ENCODE assay signal across 1 cellular context in genomic region chr2:200864206-200864976, GRCh38.
TF ChIP-seq lines count a peak whose summit lies in the region.

TSS of gene CLK1 (minus strand) at chr2:200864658. CDS start at chr2:200861862, 2,796 bp downstream.

TF ChIP-seq in GM12878, 131 proteins besides CTCF, POLR2A, EP300 and RAD21 (continued from another document):
- TF ChIP-seq CREM (IDR thresholded peaks at IDR 0.05; ENCODE audit: low read depth), result peak; percentile 97
- TF ChIP-seq ZNF687 (IDR thresholded peaks at IDR 0.05), result peak; percentile 76
- no peak for TF ChIP-seq PRDM15 (CRISPR knock-in tag; IDR thresholded peaks at IDR 0.05)
- 0 out of 2 replicates have a peak, but pooled peaks have one; percentile 5 for TF ChIP-seq MEF2A (IDR thresholded peaks at IDR 0.05; ENCODE audit: insufficient read depth, low read depth, low read length)
- TF ChIP-seq PAX5 (IDR thresholded peaks at IDR 0.05; ENCODE audit: borderline replicate concordance, low read depth, low read length), result peak; percentile 84
- 0 out of 2 replicates have a peak, but pooled peaks have one; percentile 29 for TF ChIP-seq MTA2 (IDR thresholded peaks at IDR 0.05; ENCODE audit: low read depth)
- no peak for TF ChIP-seq CHD2 (IDR thresholded peaks at IDR 0.05; ENCODE audit: borderline replicate concordance, low read depth, low read length)
- TF ChIP-seq MAX (IDR thresholded peaks at IDR 0.05; ENCODE audit: low read depth, low read length), result peak; percentile 63
- TF ChIP-seq MEF2B (IDR thresholded peaks at IDR 0.05; ENCODE audit: partially characterized antibody, poor library complexity, severe bottlenecking), result peak; percentile 25
- peak; percentile 84 for TF ChIP-seq SMAD1 (IDR thresholded peaks at IDR 0.05; ENCODE audit: low read depth, partially characterized antibody)
- peak; percentile 86 for TF ChIP-seq HSF1 (IDR thresholded peaks at IDR 0.05; ENCODE audit: low read depth, low read length)
- peak; percentile 79; the same call in 1 of the 2 replicates for TF ChIP-seq NR2C1 (IDR thresholded peaks at IDR 0.05)
- TF ChIP-seq GABPA (IDR thresholded peaks at IDR 0.05; ENCODE audit: low read depth), result 0 out of 2 replicates have a peak, but pooled peaks have one; percentile 40
- no peak for TF ChIP-seq RCOR1 (conservative IDR thresholded peaks at IDR 0.05; ENCODE audit: low read depth, low read length)
- peak; percentile 31 for TF ChIP-seq GATAD2B (conservative IDR thresholded peaks at IDR 0.05; ENCODE audit: low read depth)
- TF ChIP-seq ZBED1 (IDR thresholded peaks at IDR 0.05; ENCODE audit: borderline replicate concordance), result 0 out of 2 replicates have a peak, but pooled peaks have one; percentile 21
- no peak for TF ChIP-seq ATF3 (IDR thresholded peaks at IDR 0.05; ENCODE audit: borderline replicate concordance, extremely low read depth, low read depth, low read length)
- TF ChIP-seq MLLT1 (IDR thresholded peaks at IDR 0.05), result peak; percentile 86
- peak; percentile 93; the same call in 1 of the 2 replicates for TF ChIP-seq CHD1 (IDR thresholded peaks at IDR 0.05; ENCODE audit: low read depth, low read length)
- TF ChIP-seq NR2F1 (conservative IDR thresholded peaks at IDR 0.05), result 0 out of 2 replicates have a peak, but pooled peaks have one; percentile 41
- TF ChIP-seq IRF4 (IDR thresholded peaks at IDR 0.05; ENCODE audit: low read depth, low read length), result peak; percentile 34; the same call in 1 of the 2 replicates
- TF ChIP-seq PML (IDR thresholded peaks at IDR 0.05; ENCODE audit: low read length), result peak; percentile 99
- peak; percentile 99 for TF ChIP-seq POLR2AphosphoS5 (IDR thresholded peaks at IDR 0.05; ENCODE audit: low read length)
- 0 out of 2 replicates have a peak, but pooled peaks have one; percentile 48 for TF ChIP-seq ZBTB33 (IDR thresholded peaks at IDR 0.05)
- 0 out of 2 replicates have a peak, but pooled peaks have one; percentile 16 for TF ChIP-seq REST (IDR thresholded peaks at IDR 0.05; ENCODE audit: low read depth, low read length)
- TF ChIP-seq MXI1 (IDR thresholded peaks at IDR 0.05; ENCODE audit: low read depth, low read length), result 0 out of 2 replicates have a peak, but pooled peaks have one; percentile 26
- TF ChIP-seq YY1 (IDR thresholded peaks at IDR 0.05; ENCODE audit: low read depth, low read length), result peak; percentile 98
